In genomic region chr12:82923935-82924334, GRCh38 we compare ENCODE assay signal across 22 cellular contexts.
"Had no signal": no experiment of that assay in that cellular context is flagged by ENCODE, and none has a peak within 500 bp of the region (broad histone marks: within the 10 kb centered on the region; RNA-seq: fewer than 3 reads in every experiment).

No MANE protein-coding gene starts in this region.

- H3K27ac ChIP-seq: colonic mucosa, esophagus muscularis mucosa, foreskin keratinocyte, gastroesophageal sphincter, heart right ventricle, left lung, lower lobe of right lung had no signal

- H3K9me3 ChIP-seq: colonic mucosa, esophagus muscularis mucosa, gastroesophageal sphincter, heart right ventricle, left lung, lower lobe of right lung, mucosa of descending colon had no signal

- H3K4me1 Mint-ChIP-seq: naive B cell; naive thymus-derived CD8-positive, alpha-beta T cell had no signal

- FAIRE-seq: endothelial cell of umbilical vein, islet of Langerhans, keratinocyte had no signal

- H3K27me3 Mint-ChIP-seq: effector memory CD8-positive, alpha-beta T cell; naive B cell had no signal

- H3K4me3 ChIP-seq: colonic mucosa, esophagus muscularis mucosa, gastroesophageal sphincter, heart right ventricle, left lung, lower lobe of right lung, mucosa of descending colon had no signal

- H3K4me3 Mint-ChIP-seq: effector memory CD8-positive, alpha-beta T cell; mesothelial cell of epicardium; naive B cell; naive thymus-derived CD8-positive, alpha-beta T cell had no signal

- H3K27ac Mint-ChIP-seq: effector memory CD8-positive, alpha-beta T cell; mesothelial cell of epicardium; naive B cell; naive thymus-derived CD8-positive, alpha-beta T cell had no signal

- H3K4me1 ChIP-seq: colonic mucosa, esophagus muscularis mucosa, foreskin keratinocyte, gastroesophageal sphincter, heart right ventricle, left lung, lower lobe of right lung had no signal

- H3K36me3 Mint-ChIP-seq: mesothelial cell of epicardium; naive B cell; naive thymus-derived CD8-positive, alpha-beta T cell had no signal

- H3K27me3 ChIP-seq: colonic mucosa, esophagus muscularis mucosa, foreskin keratinocyte, gastroesophageal sphincter, heart right ventricle, left lung had no signal

- ATAC-seq: effector memory CD8-positive, alpha-beta T cell; foreskin keratinocyte; gastroesophageal sphincter; heart right ventricle; left cardiac atrium; left lung; left ventricle myocardium superior; lower lobe of right lung; mucosa of descending colon; naive thymus-derived CD8-positive, alpha-beta T cell had no signal

- DNase-seq: colonic mucosa; dermis blood vessel endothelial cell; effector CD8-positive, alpha-beta T cell; effector memory CD8-positive, alpha-beta T cell; foreskin keratinocyte; head of caudate nucleus; heart right ventricle; hippocampal formation; left cardiac atrium; left lung; left ventricle myocardium superior; lower lobe of right lung; mesenchymal stem cell; mucosa of descending colon; naive B cell; naive thymus-derived CD8-positive, alpha-beta T cell had no signal

- H3K9me3 Mint-ChIP-seq: effector memory CD8-positive, alpha-beta T cell; mesothelial cell of epicardium; naive thymus-derived CD8-positive, alpha-beta T cell had no signal
